Comparison of ENCODE assay signal across 14 cellular contexts in the genomic region with DNA sequence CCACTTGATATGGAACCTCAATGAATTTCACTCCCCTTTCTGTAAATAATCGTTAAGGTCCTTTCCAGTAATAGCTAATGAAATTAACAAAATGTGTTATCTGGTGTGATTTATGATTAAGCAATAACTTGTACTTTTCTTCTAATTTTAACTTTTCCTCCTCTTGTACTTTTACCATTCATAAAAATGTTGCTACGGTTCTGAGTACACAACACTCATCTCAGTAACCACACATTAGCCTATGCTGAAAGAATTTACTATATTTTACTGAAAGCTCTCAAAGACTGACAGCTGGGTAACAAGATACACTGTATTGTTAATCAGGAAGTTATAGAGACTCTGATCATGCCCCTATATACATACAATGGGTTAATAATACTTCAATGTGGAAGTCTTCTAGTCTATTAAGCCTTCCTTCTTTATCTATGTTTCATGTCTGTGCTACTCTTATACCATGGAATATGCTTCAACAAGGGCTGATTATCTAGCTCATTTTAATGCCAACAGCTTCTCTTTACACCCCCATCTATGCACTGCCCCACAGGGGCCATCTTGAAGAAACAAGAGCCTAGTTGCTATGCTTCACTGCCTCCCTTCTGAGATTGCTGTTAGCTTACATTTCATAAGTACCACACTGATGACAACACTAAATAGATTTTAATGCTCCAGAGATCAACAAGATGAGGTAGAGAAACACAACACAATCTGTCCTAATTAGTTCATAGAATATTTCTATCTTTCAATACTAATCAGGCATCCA. TPM values are rescaled to one million over a fixed set of nuclear protein-coding genes. Genes with fewer than 3 reads are reported as not detected.
DNase-seq lines count a peak whose midpoint lies in the region; ATAC-seq and TF ChIP-seq lines count a peak whose summit lies in the region.
"Had no signal": no experiment of that assay in that cellular context is flagged by ENCODE, and none has a peak within 500 bp of the region (broad histone marks: within the 10 kb centered on the region; RNA-seq: fewer than 3 reads in every experiment).

No MANE protein-coding gene starts in this region.

- H3K4me1 ChIP-seq in RWPE2 (ENCODE audit: insufficient read depth, poor library complexity, severe bottlenecking): peaks cover 17% of the 10 kb centered on the region
- H3K4me1 ChIP-seq in mucosa of descending colon (ENCODE audit: low read depth): no peaks in the 10 kb centered on the region

- H3K4me3 ChIP-seq in RWPE2 (ENCODE audit: severe bottlenecking) (no peak overlapping the region), mucosa of descending colon (no peak overlapping the region)
- H3K4me3 ChIP-seq: MG63 had no signal

- ATAC-seq in HG03159 (IDR thresholded peaks at IDR 0.05; ENCODE audit: unreplicated experiment) (peak; percentile 75), RWPE2 (ENCODE audit: low read depth) (0 out of 3 replicates have a peak, but pooled peaks have one; percentile 12), mucosa of descending colon (no peak)
- ATAC-seq: activated CD4-positive, alpha-beta T cell treated with anti-CD3 and anti-CD28 coated beads for 36 hours had no signal

- intact Hi-C loops in mucosa of descending colon (cut with DNase I, micrococcal nuclease): no loop called here
- intact Hi-C loops in head of caudate nucleus (cut with DNase I): no loop called here

- H3K36me3 ChIP-seq in RWPE2 (ENCODE audit: low read depth) (peaks cover 6% of the 10 kb centered on the region; the same call in 1 of the 2 replicates), mucosa of descending colon (ENCODE audit: low read depth) (no peaks in the 10 kb centered on the region)
- H3K36me3 ChIP-seq: MG63 had no signal

- DNase-seq in NCI-H82 (lab: John Stamatoyannopoulos, UW) (peak; percentile 17), NCI-H82 treated with DMSO at 0.1 percent for 48 hours (lab: John Stamatoyannopoulos, UW; ENCODE audit: unreplicated experiment) (no peak), RWPE2 (ENCODE audit: low spot score) (no peak), mucosa of descending colon (no peak), pons (ENCODE audit: low spot score) (no peak), head of caudate nucleus (no peak)
- no peak for DNase-seq in stimulated activated naive CD4-positive, alpha-beta T cell (lab: John Stamatoyannopoulos, UW)
- DNase-seq: activated CD4-positive, alpha-beta T cell treated with anti-CD3 and anti-CD28 coated beads for 36 hours; activated naive CD4-positive, alpha-beta T cell treated with anti-CD3 and anti-CD28 coated beads, Interleukin-2, amount 50 U/mL, for 16 hours; CD4-positive, CD25-positive, alpha-beta regulatory T cell; effector memory CD4-positive, alpha-beta T cell; MG63; T-helper 9 cell had no signal

- H3K27me3 ChIP-seq in RWPE2 (ENCODE audit: insufficient read depth, poor library complexity, severe bottlenecking): no peaks in the 10 kb centered on the region
- H3K27me3 ChIP-seq: MG63 had no signal

- H3K27ac ChIP-seq in RWPE2 (ENCODE audit: poor library complexity, severe bottlenecking): no peak overlapping the region

- no peaks in the 10 kb centered on the region for H3K9me3 ChIP-seq in RWPE2 (ENCODE audit: severe bottlenecking)
- H3K9me3 ChIP-seq in mucosa of descending colon: no peaks in the 10 kb centered on the region
- H3K9me3 ChIP-seq: MG63 had no signal

- TF ChIP-seq CTCF in RWPE2 (IDR thresholded peaks at IDR 0.05; ENCODE audit: poor library complexity, severe bottlenecking): no peak
- no peak for TF ChIP-seq CTCF in mucosa of descending colon (IDR thresholded peaks at IDR 0.05)

RNA-seq across cellular contexts. Expression of a gene that starts 39.1 kb away (rescaled TPM):
- total RNA-seq in mucosa of descending colon: 10 to 100 TPM; 75.1 to 90.0 (median 79.0) TPM
